ENCODE assay signal across 1 cellular context in genomic region chr4:73435984-73436383, GRCh38.
TF ChIP-seq lines count a peak whose summit lies in the region.

Gene AFP (plus strand): TSS chr4:73436221. CDS start chr4:73436263, 42 bp downstream.

TF ChIP-seq in HepG2, 621 proteins besides CTCF, POLR2A, EP300 and RAD21 (continued from another document and continues in another):
- TF ChIP-seq ZBTB33 (CRISPR knock-in tag; IDR thresholded peaks at IDR 0.05) (no peak), ZNF614 (CRISPR knock-in tag; IDR thresholded peaks at IDR 0.05; ENCODE audit: borderline replicate concordance) (no peak), ATRX (CRISPR knock-in tag; IDR thresholded peaks at IDR 0.05; ENCODE audit: borderline replicate concordance) (no peak), BORCS8-MEF2B (CRISPR knock-in tag; IDR thresholded peaks at IDR 0.05) (no peak), RFX5 (IDR thresholded peaks at IDR 0.05; ENCODE audit: low read depth, low read length) (no peak), AKNA (CRISPR knock-in tag; IDR thresholded peaks at IDR 0.05; ENCODE audit: borderline replicate concordance) (no peak), RFXAP (CRISPR knock-in tag; IDR thresholded peaks at IDR 0.05; ENCODE audit: borderline replicate concordance) (no peak), RBM22 (optimal IDR thresholded peaks at IDR 0.05; ENCODE audit: low read length) (no peak), DMAP1 (CRISPR knock-in tag; IDR thresholded peaks at IDR 0.05) (no peak), RXRB (CRISPR knock-in tag; IDR thresholded peaks at IDR 0.05; ENCODE audit: borderline replicate concordance) (peak; percentile 32; the same call in 1 of the 2 replicates), ZNF317 (CRISPR knock-in tag; IDR thresholded peaks at IDR 0.05) (no peak), SNAPC5 (CRISPR knock-in tag; IDR thresholded peaks at IDR 0.05; ENCODE audit: borderline replicate concordance) (no peak), ZNF800 (CRISPR knock-in tag; IDR thresholded peaks at IDR 0.05) (no peak), SP2 (CRISPR knock-in tag; IDR thresholded peaks at IDR 0.05) (no peak), ASH2L (IDR thresholded peaks at IDR 0.05; ENCODE audit: insufficient read length, low read depth, low read length) (no peak)
- TF ChIP-seq, protein P1, sequence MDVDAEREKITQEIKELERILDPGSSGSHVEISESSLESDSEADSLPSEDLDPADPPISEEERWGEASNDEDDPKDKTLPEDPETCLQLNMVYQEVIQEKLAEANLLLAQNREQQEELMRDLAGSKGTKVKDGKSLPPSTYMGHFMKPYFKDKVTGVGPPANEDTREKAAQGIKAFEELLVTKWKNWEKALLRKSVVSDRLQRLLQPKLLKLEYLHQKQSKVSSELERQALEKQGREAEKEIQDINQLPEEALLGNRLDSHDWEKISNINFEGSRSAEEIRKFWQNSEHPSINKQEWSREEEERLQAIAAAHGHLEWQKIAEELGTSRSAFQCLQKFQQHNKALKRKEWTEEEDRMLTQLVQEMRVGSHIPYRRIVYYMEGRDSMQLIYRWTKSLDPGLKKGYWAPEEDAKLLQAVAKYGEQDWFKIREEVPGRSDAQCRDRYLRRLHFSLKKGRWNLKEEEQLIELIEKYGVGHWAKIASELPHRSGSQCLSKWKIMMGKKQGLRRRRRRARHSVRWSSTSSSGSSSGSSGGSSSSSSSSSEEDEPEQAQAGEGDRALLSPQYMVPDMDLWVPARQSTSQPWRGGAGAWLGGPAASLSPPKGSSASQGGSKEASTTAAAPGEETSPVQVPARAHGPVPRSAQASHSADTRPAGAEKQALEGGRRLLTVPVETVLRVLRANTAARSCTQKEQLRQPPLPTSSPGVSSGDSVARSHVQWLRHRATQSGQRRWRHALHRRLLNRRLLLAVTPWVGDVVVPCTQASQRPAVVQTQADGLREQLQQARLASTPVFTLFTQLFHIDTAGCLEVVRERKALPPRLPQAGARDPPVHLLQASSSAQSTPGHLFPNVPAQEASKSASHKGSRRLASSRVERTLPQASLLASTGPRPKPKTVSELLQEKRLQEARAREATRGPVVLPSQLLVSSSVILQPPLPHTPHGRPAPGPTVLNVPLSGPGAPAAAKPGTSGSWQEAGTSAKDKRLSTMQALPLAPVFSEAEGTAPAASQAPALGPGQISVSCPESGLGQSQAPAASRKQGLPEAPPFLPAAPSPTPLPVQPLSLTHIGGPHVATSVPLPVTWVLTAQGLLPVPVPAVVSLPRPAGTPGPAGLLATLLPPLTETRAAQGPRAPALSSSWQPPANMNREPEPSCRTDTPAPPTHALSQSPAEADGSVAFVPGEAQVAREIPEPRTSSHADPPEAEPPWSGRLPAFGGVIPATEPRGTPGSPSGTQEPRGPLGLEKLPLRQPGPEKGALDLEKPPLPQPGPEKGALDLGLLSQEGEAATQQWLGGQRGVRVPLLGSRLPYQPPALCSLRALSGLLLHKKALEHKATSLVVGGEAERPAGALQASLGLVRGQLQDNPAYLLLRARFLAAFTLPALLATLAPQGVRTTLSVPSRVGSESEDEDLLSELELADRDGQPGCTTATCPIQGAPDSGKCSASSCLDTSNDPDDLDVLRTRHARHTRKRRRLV (CRISPR knock-in tag; IDR thresholded peaks at IDR 0.05) = no peak
- TF ChIP-seq, protein P2, sequence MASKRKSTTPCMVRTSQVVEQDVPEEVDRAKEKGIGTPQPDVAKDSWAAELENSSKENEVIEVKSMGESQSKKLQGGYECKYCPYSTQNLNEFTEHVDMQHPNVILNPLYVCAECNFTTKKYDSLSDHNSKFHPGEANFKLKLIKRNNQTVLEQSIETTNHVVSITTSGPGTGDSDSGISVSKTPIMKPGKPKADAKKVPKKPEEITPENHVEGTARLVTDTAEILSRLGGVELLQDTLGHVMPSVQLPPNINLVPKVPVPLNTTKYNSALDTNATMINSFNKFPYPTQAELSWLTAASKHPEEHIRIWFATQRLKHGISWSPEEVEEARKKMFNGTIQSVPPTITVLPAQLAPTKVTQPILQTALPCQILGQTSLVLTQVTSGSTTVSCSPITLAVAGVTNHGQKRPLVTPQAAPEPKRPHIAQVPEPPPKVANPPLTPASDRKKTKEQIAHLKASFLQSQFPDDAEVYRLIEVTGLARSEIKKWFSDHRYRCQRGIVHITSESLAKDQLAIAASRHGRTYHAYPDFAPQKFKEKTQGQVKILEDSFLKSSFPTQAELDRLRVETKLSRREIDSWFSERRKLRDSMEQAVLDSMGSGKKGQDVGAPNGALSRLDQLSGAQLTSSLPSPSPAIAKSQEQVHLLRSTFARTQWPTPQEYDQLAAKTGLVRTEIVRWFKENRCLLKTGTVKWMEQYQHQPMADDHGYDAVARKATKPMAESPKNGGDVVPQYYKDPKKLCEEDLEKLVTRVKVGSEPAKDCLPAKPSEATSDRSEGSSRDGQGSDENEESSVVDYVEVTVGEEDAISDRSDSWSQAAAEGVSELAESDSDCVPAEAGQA (IDR thresholded peaks at IDR 0.05; ENCODE audit: low read depth) = no peak
- TF ChIP-seq, protein P2 (CRISPR knock-in tag; IDR thresholded peaks at IDR 0.05; ENCODE audit: borderline replicate concordance) = 0 out of 2 replicates have a peak, but pooled peaks have one; percentile 15
- TF ChIP-seq, protein P3, sequence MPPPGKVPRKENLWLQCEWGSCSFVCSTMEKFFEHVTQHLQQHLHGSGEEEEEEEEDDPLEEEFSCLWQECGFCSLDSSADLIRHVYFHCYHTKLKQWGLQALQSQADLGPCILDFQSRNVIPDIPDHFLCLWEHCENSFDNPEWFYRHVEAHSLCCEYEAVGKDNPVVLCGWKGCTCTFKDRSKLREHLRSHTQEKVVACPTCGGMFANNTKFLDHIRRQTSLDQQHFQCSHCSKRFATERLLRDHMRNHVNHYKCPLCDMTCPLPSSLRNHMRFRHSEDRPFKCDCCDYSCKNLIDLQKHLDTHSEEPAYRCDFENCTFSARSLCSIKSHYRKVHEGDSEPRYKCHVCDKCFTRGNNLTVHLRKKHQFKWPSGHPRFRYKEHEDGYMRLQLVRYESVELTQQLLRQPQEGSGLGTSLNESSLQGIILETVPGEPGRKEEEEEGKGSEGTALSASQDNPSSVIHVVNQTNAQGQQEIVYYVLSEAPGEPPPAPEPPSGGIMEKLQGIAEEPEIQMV (CRISPR knock-in tag; IDR thresholded peaks at IDR 0.05; ENCODE audit: low read depth) = no peak
- TF ChIP-seq, protein P4, sequence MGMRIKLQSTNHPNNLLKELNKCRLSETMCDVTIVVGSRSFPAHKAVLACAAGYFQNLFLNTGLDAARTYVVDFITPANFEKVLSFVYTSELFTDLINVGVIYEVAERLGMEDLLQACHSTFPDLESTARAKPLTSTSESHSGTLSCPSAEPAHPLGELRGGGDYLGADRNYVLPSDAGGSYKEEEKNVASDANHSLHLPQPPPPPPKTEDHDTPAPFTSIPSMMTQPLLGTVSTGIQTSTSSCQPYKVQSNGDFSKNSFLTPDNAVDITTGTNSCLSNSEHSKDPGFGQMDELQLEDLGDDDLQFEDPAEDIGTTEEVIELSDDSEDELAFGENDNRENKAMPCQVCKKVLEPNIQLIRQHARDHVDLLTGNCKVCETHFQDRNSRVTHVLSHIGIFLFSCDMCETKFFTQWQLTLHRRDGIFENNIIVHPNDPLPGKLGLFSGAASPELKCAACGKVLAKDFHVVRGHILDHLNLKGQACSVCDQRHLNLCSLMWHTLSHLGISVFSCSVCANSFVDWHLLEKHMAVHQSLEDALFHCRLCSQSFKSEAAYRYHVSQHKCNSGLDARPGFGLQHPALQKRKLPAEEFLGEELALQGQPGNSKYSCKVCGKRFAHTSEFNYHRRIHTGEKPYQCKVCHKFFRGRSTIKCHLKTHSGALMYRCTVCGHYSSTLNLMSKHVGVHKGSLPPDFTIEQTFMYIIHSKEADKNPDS (CRISPR knock-in tag; IDR thresholded peaks at IDR 0.05) = no peak
- TF ChIP-seq, protein P5, sequence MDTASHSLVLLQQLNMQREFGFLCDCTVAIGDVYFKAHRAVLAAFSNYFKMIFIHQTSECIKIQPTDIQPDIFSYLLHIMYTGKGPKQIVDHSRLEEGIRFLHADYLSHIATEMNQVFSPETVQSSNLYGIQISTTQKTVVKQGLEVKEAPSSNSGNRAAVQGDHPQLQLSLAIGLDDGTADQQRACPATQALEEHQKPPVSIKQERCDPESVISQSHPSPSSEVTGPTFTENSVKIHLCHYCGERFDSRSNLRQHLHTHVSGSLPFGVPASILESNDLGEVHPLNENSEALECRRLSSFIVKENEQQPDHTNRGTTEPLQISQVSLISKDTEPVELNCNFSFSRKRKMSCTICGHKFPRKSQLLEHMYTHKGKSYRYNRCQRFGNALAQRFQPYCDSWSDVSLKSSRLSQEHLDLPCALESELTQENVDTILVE (CRISPR knock-in tag; IDR thresholded peaks at IDR 0.05) = no peak
